9 cellular contexts compared by ENCODE assay signal in the genomic region with DNA sequence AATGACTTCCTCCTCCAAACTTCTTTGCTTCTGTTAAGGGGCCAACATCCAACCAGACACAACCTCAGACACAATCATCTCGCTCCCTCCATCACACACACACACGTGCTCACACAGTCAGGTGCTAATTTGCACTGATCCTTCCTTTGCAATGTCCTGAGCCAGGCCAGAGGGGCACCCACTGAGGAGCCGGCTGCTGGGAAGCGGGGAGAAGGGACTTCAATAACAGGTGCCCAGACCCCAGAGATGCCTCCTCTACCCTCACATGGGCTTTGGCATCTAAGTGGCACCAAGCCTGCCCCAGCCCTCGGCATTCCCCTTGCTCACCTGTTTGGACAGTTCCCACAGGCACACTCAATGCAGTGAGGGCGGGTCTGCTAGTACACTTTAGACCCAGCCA. TPM values are rescaled to one million over a fixed set of nuclear protein-coding genes. Genes with fewer than 3 reads are reported as not detected.
"Had no signal": no experiment of that assay in that cellular context is flagged by ENCODE, and none has a peak within 500 bp of the region (broad histone marks: within the 10 kb centered on the region; RNA-seq: fewer than 3 reads in every experiment).

No MANE protein-coding gene starts in this region.

- H2AFZ ChIP-seq: GM23248 had no signal

- H3K4me3 Mint-ChIP-seq: H9 had no signal

- H3K27ac Mint-ChIP-seq: H9 had no signal

- H3K27ac ChIP-seq: GM23248 had no signal

- FAIRE-seq: H54, HTR-8/SVneo had no signal

- H3K9ac ChIP-seq: GM23248 had no signal

- H3K4me3 ChIP-seq: GM23248 had no signal

- DNase-seq: GM23248, GOT3, H9, HCEC 1CT, IMR-90, KBM-7 had no signal

RNA-seq across cellular contexts. Expression of a gene that starts 34.2 kb away (rescaled TPM):
- total RNA-seq: GM23248, HT-29, IMR-90 had no signal
- polyA plus RNA-seq: GM23248, IMR-90 had no signal
